Comparison of ENCODE assay signal across 39 cellular contexts in genomic region chr17:40651939-40652338, GRCh38. TPM values are rescaled to one million over a fixed set of nuclear protein-coding genes. Genes with fewer than 3 reads are reported as not detected.
"Had no signal": no experiment of that assay in that cellular context is flagged by ENCODE, and none has a peak within 500 bp of the region (broad histone marks: within the 10 kb centered on the region; RNA-seq: fewer than 3 reads in every experiment).

No MANE protein-coding gene starts in this region.

- DNase-seq: activated B cell treated with CpG ODN at 0.5 μM for 24 hours; activated CD4-positive, alpha-beta memory T cell treated with anti-CD3 and anti-CD28 coated beads for 36 hours; activated CD4-positive, alpha-beta T cell treated with anti-CD3 and anti-CD28 coated beads for 4 hours; activated CD4-positive, alpha-beta T cell treated with anti-CD3 and anti-CD28 coated beads, Interleukin-2, amount 10 ng/mL, durations not matched to agents 24 days and 14 days; activated CD4-positive, alpha-beta T cell treated with anti-CD3 and anti-CD28 coated beads, Interleukin-2, amount 50 U/mL, for 1 hour; activated CD4-positive, alpha-beta T cell treated with anti-CD3 and anti-CD28 coated beads, Interleukin-2, amount 50 U/mL, for 4 hours; activated CD4-positive, CD25-positive, alpha-beta regulatory T cell treated with anti-CD3 and anti-CD28 coated beads, Interleukin-2, amount 50 U/mL, for 72 hours; activated CD8-positive, alpha-beta memory T cell treated with anti-CD3 and anti-CD28 coated beads, Interleukin-2, amount 50 U/mL, for 4 hours; activated CD8-positive, alpha-beta T cell treated with anti-CD3 and anti-CD28 coated beads for 36 hours; activated effector memory CD4-positive, alpha-beta T cell treated with anti-CD3 and anti-CD28 coated beads, Interleukin-2, amount 50 U/mL, for 16 hours; activated gamma-delta T cell treated with Interleukin-2 at 50 U/mL for 16 hours; activated naive CD4-positive, alpha-beta T cell; activated naive CD4-positive, alpha-beta T cell treated with anti-CD3 and anti-CD28 coated beads for 36 hours; activated naive CD4-positive, alpha-beta T cell treated with anti-CD3 and anti-CD28 coated beads, Interleukin-2, amount 50 U/mL, for 16 hours; activated naive CD8-positive, alpha-beta T cell treated with anti-CD3 and anti-CD28 coated beads for 36 hours; activated T-cell treated with anti-CD3 and anti-CD28 coated beads for 4 hours; activated T-cell treated with anti-CD3 and anti-CD28 coated beads, Interleukin-2, amount 50 U/mL, for 1 hour; activated T-cell treated with anti-CD3 and anti-CD28 coated beads, Interleukin-2, amount 50 U/mL, for 4 hours; activated T-cell treated with anti-CD3 and anti-CD28 coated beads, Interleukin-2, amount 50 U/mL, for 72 hours; adrenal gland; amniotic stem cell; aorta; body of pancreas; brain microvascular endothelial cell; caudate nucleus; cerebellar nuclear complex; T-helper 1 cell; T-helper 2 cell; T-helper 9 cell had no signal

- FAIRE-seq: astrocyte, TTC549 had no signal

- H3K9me3 ChIP-seq: adrenal gland, body of pancreas, breast epithelium had no signal

- H3K4me3 ChIP-seq: adrenal gland, body of pancreas, breast epithelium, cardiac muscle cell had no signal

- H3K36me3 ChIP-seq: adrenal gland, brain microvascular endothelial cell, breast epithelium, cardiac muscle cell had no signal

- H3K27ac ChIP-seq: adrenal gland, body of pancreas, brain microvascular endothelial cell, breast epithelium, cardiac muscle cell, VCaP had no signal

- H3K27me3 ChIP-seq: adrenal gland, body of pancreas, brain microvascular endothelial cell, breast epithelium, cardiac muscle cell had no signal

- ATAC-seq: activated CD8-positive, alpha-beta T cell treated with anti-CD3 and anti-CD28 coated beads for 36 hours; activated naive CD4-positive, alpha-beta T cell treated with anti-CD3 and anti-CD28 coated beads, Interleukin-2, amount 50 U/mL, for 72 hours; activated T-cell treated with anti-CD3 and anti-CD28 coated beads, Interleukin-2, amount 50 U/mL, for 4 hours; activated T-cell treated with anti-CD3 and anti-CD28 coated beads, Interleukin-2, amount 50 U/mL, for 72 hours; activated T-helper 17 cell treated with anti-CD3 and anti-CD28 coated beads, Interleukin-2, amount 50 U/mL, for 72 hours; body of pancreas had no signal

RNA-seq across cellular contexts. Expression of gene KRT222, which starts 13.0 kb away (rescaled TPM):
- total RNA-seq: activated B cell treated with CpG ODN at 0.5 μM for 24 hours; activated CD4-positive, alpha-beta memory T cell treated with anti-CD3 and anti-CD28 coated beads for 36 hours; activated CD4-positive, alpha-beta T cell treated with anti-CD3 and anti-CD28 coated beads, Interleukin-2, amount 10 ng/mL, durations not matched to agents 24 days and 14 days; activated CD8-positive, alpha-beta memory T cell treated with anti-CD3 and anti-CD28 coated beads for 36 hours; activated CD8-positive, alpha-beta T cell treated with anti-CD3 and anti-CD28 coated beads for 36 hours; activated naive CD4-positive, alpha-beta T cell treated with anti-CD3 and anti-CD28 coated beads for 36 hours; activated naive CD4-positive, alpha-beta T cell treated with anti-CD3 and anti-CD28 coated beads, Interleukin-2, amount 50 U/mL, for 72 hours; activated T-cell treated with anti-CD3 and anti-CD28 coated beads, Interleukin-2, amount 50 U/mL, for 4 hours; activated T-cell treated with anti-CD3 and anti-CD28 coated beads, Interleukin-2, amount 50 U/mL, for 72 hours; activated T-helper 1 cell treated with anti-CD3 and anti-CD28 coated beads, Interleukin-12 subunit alpha, Interleukin-12 subunit beta, Interleukin-2, Interleukin-4 antibody, amounts not matched to agents 30 ng/mL and 10 ng/mL and 1 ng/mL, durations not matched to agents 14 hours and 24 hours and 36 hours; activated T-helper 17 cell treated with anti-CD3 and anti-CD28 coated beads, Interleukin-2, amount 50 U/mL, for 72 hours; cardiac muscle cell; chondrocyte had no signal
- polyA plus RNA-seq: aorta had no signal

RNA-seq across cellular contexts. Expression of gene KRT24, which starts 51.6 kb away (rescaled TPM):
- total RNA-seq: activated B cell treated with CpG ODN at 0.5 μM for 24 hours; activated CD4-positive, alpha-beta memory T cell treated with anti-CD3 and anti-CD28 coated beads for 36 hours; activated CD4-positive, alpha-beta T cell treated with anti-CD3 and anti-CD28 coated beads, Interleukin-2, amount 10 ng/mL, durations not matched to agents 24 days and 14 days; activated CD8-positive, alpha-beta memory T cell treated with anti-CD3 and anti-CD28 coated beads for 36 hours; activated CD8-positive, alpha-beta T cell treated with anti-CD3 and anti-CD28 coated beads for 36 hours; activated naive CD4-positive, alpha-beta T cell treated with anti-CD3 and anti-CD28 coated beads for 36 hours; activated naive CD4-positive, alpha-beta T cell treated with anti-CD3 and anti-CD28 coated beads, Interleukin-2, amount 50 U/mL, for 72 hours; activated naive CD8-positive, alpha-beta T cell treated with anti-CD3 and anti-CD28 coated beads for 36 hours; activated T-cell treated with anti-CD3 and anti-CD28 coated beads, Interleukin-2, amount 50 U/mL, for 4 hours; activated T-cell treated with anti-CD3 and anti-CD28 coated beads, Interleukin-2, amount 50 U/mL, for 72 hours; activated T-helper 1 cell treated with anti-CD3 and anti-CD28 coated beads, Interleukin-12 subunit alpha, Interleukin-12 subunit beta, Interleukin-2, Interleukin-4 antibody, amounts not matched to agents 30 ng/mL and 10 ng/mL and 1 ng/mL, durations not matched to agents 14 hours and 24 hours and 36 hours; activated T-helper 17 cell treated with anti-CD3 and anti-CD28 coated beads, Interleukin-2, amount 50 U/mL, for 72 hours; adrenal gland; aorta; astrocyte; body of pancreas; breast epithelium; cardiac muscle cell; chondrocyte had no signal
- polyA plus RNA-seq: cardiac muscle cell had no signal
